13 cellular contexts compared by ENCODE assay signal in genomic region chr16:86363057-86363490, GRCh38.
A peak's percentile ranks its signal among the peaks of the same experiment; 100 is the strongest.
DNase-seq lines count a peak whose midpoint lies in the region; ATAC-seq and TF ChIP-seq lines count a peak whose summit lies in the region.
"Had no signal": no experiment of that assay in that cellular context is flagged by ENCODE, and none has a peak within 500 bp of the region (broad histone marks: within the 10 kb centered on the region; RNA-seq: fewer than 3 reads in every experiment).

No MANE protein-coding gene starts in this region.

- TF ChIP-seq CTCF in cardiac muscle cell (IDR thresholded peaks at IDR 0.05; ENCODE audit: low read depth, low read length) (no peak), heart right ventricle (IDR thresholded peaks at IDR 0.05) (no peak), H9 (conservative IDR thresholded peaks at IDR 0.05) (no peak)
- TF ChIP-seq CTCF in activated CD8-positive, alpha-beta T cell treated with anti-CD3 and anti-CD28 coated beads for 36 hours (IDR thresholded peaks at IDR 0.05), result no peak

- no peak overlapping the region for H4K91ac ChIP-seq in H9 (ENCODE audit: insufficient read length, low read depth, low read length)

- WGBS in heart right ventricle, 2 donors, result 36 to 41% methylated on average over 4 of the region's 4 CpGs
- whole genome bisulfite sequencing in H9 (ENCODE audit: extremely low coverage, insufficient read length, low lambda C conversion rate), result no CpG with 5 or more reads among the region's 4 CpGs

- H3K9me3 Mint-ChIP-seq in immature natural killer cell (no peaks in the 10 kb centered on the region), H9 (no peaks in the 10 kb centered on the region)
- H3K9me3 Mint-ChIP-seq in activated CD8-positive, alpha-beta T cell treated with anti-CD3 and anti-CD28 coated beads for 36 hours, result no peaks in the 10 kb centered on the region
- H3K9me3 Mint-ChIP-seq in stimulated activated memory B cell treated with anti-CD40 and anti-IgM and Interleukin-4, amounts not matched to agents 10 μg/mL and 1 μg/mL and 100 μg/mL, for 72 hours, result peaks cover 4% of the 10 kb centered on the region

- no peak overlapping the region for H2BK12ac ChIP-seq in H9 (ENCODE audit: insufficient read length, low read depth, low read length)

- no peak overlapping the region for H2BK5ac ChIP-seq in H9 (ENCODE audit: insufficient read length, low read length)

- no peak overlapping the region for H3K56ac ChIP-seq in H9 (ENCODE audit: insufficient read length, low read depth, low read length)

- no peak overlapping the region for H2BK120ac ChIP-seq in H9 (ENCODE audit: low read depth, low read length, poor library complexity, severe bottlenecking)

- peaks cover 2 to 9% (median 7%) of the 10 kb centered on the region in 3 donors for H3K27me3 Mint-ChIP-seq in immature natural killer cell (ENCODE audit: low read depth in 3 of 3)
- H3K27me3 Mint-ChIP-seq in activated CD8-positive, alpha-beta T cell treated with anti-CD3 and anti-CD28 coated beads for 36 hours, result peaks cover 17% of the 10 kb centered on the region
- H3K27me3 Mint-ChIP-seq in H9 (ENCODE audit: low read depth), result peaks cover 8% of the 10 kb centered on the region
- H3K27me3 Mint-ChIP-seq in stimulated activated memory B cell treated with anti-CD40 and anti-IgM and Interleukin-4, amounts not matched to agents 10 μg/mL and 1 μg/mL and 100 μg/mL, for 72 hours, result peaks cover 62% of the 10 kb centered on the region

- peak overlapping the region; percentile 86 for H3K27ac ChIP-seq in cardiac muscle cell
- no peak overlapping the region for H3K27ac ChIP-seq in heart right ventricle
- H3K27ac ChIP-seq in H9 (ENCODE audit: insufficient read length, low read depth, low read length), result no peak overlapping the region

- no peak overlapping the region for H3K14ac ChIP-seq in H9 (ENCODE audit: insufficient read depth, low read length)

- H3K4me2 ChIP-seq in H9 (ENCODE audit: insufficient read depth, insufficient read length, low read length), result no peak overlapping the region

- H3K9me3 ChIP-seq in cardiac muscle cell (ENCODE audit: low read depth) (no peaks in the 10 kb centered on the region), heart right ventricle (no peaks in the 10 kb centered on the region), H9 (ENCODE audit: control insufficient read depth, low read depth, low read length) (no peaks in the 10 kb centered on the region)

- no peaks in the 10 kb centered on the region for H3K4me1 Mint-ChIP-seq in immature natural killer cell
- no peaks in the 10 kb centered on the region for H3K4me1 Mint-ChIP-seq in activated CD8-positive, alpha-beta T cell treated with anti-CD3 and anti-CD28 coated beads for 36 hours (ENCODE audit: low read depth)
- peaks cover 56 to 59% of the 10 kb centered on the region in 2 experiments for H3K4me1 Mint-ChIP-seq in H9
- H3K4me1 Mint-ChIP-seq in stimulated activated memory B cell treated with anti-CD40 and anti-IgM and Interleukin-4, amounts not matched to agents 10 μg/mL and 1 μg/mL and 100 μg/mL, for 72 hours, result no peaks in the 10 kb centered on the region

- H3K79me1 ChIP-seq in H9 (ENCODE audit: insufficient read depth, low read depth, low read length, poor library complexity, severe bottlenecking), result no peaks in the 10 kb centered on the region

- H2BK15ac ChIP-seq in H9 (ENCODE audit: low read depth, low read length), result no peak overlapping the region

- H4K8ac ChIP-seq in H9 (replicated peaks; ENCODE audit: insufficient read length, low read depth, low read length), result no peak overlapping the region

- peak; percentile 64 to 95 for DNase-seq in cardiac muscle cell (ENCODE audit: low read depth in 1 of 2, low spot score in 1 of 2)
- no peak for DNase-seq in heart right ventricle
- DNase-seq in amniotic stem cell (lab: John Stamatoyannopoulos, UW), result peak; percentile 86
- DNase-seq in hepatic stellate cell (ENCODE audit: low spot score), result peak; percentile 88
- no peak for DNase-seq in immature natural killer cell
- no peak for DNase-seq in activated CD8-positive, alpha-beta T cell treated with anti-CD3 and anti-CD28 coated beads for 36 hours
- DNase-seq in H9, result no peak
- DNase-seq: activated CD4-positive, CD25-positive, alpha-beta regulatory T cell; activated T-cell treated with anti-CD3 and anti-CD28 coated beads, Interleukin-2, amount 50 U/mL, for 48 hours; NCI-H510A; SHP77; stimulated activated CD4-positive, alpha-beta T cell treated with anti-CD3 and anti-CD28 coated beads, Interleukin-4, amount 100 ng/mL, for 4 hours had no signal

- no peak overlapping the region for H4K5ac ChIP-seq in H9 (ENCODE audit: insufficient read length, low read depth, low read length)

- H3K23me2 ChIP-seq in H9 (ENCODE audit: insufficient read length, low read depth, low read length, poor library complexity, severe bottlenecking), result no peaks in the 10 kb centered on the region

- no peak overlapping the region for H3K4me3 Mint-ChIP-seq in immature natural killer cell
- H3K4me3 Mint-ChIP-seq in activated CD8-positive, alpha-beta T cell treated with anti-CD3 and anti-CD28 coated beads for 36 hours, result no peak overlapping the region
- no peak overlapping the region for H3K4me3 Mint-ChIP-seq in H9
- H3K4me3 Mint-ChIP-seq in stimulated activated memory B cell treated with anti-CD40 and anti-IgM and Interleukin-4, amounts not matched to agents 10 μg/mL and 1 μg/mL and 100 μg/mL, for 72 hours, result no peak overlapping the region

- H3K4me1 ChIP-seq in cardiac muscle cell (ENCODE audit: low read depth) (peaks cover 30% of the 10 kb centered on the region), heart right ventricle (no peaks in the 10 kb centered on the region), H9 (ENCODE audit: insufficient read depth, low read length) (peaks cover 10% of the 10 kb centered on the region)

- H3K36me3 ChIP-seq in cardiac muscle cell, result no peaks in the 10 kb centered on the region
- H3K36me3 ChIP-seq in heart right ventricle, result no peaks in the 10 kb centered on the region

- H3T11ph ChIP-seq in H9 (ENCODE audit: low read length), result no peak overlapping the region

- no peak overlapping the region for H2AK5ac ChIP-seq in H9 (ENCODE audit: insufficient read length, low read length)

- CTCF ChIA-PET in activated CD8-positive, alpha-beta T cell treated with anti-CD3 and anti-CD28 coated beads for 36 hours (lab: Charles Lee), result no interaction called here

- no peak overlapping the region for H2BK20ac ChIP-seq in H9 (ENCODE audit: low read depth, low read length, poor library complexity, severe bottlenecking)

- ATAC-seq in heart right ventricle, result no peak
- ATAC-seq in activated CD8-positive, alpha-beta T cell treated with anti-CD3 and anti-CD28 coated beads for 36 hours, result no peak
- ATAC-seq in stimulated activated memory B cell treated with anti-CD40 and anti-IgM and Interleukin-4, amounts not matched to agents 10 μg/mL and 1 μg/mL and 100 μg/mL, for 72 hours, result no peak

- no peak overlapping the region for H3K27ac Mint-ChIP-seq in immature natural killer cell
- H3K27ac Mint-ChIP-seq in activated CD8-positive, alpha-beta T cell treated with anti-CD3 and anti-CD28 coated beads for 36 hours, result no peak overlapping the region
- H3K27ac Mint-ChIP-seq in H9, result no peak overlapping the region; a peak in 1 of 7 replicates
- no peak overlapping the region for H3K27ac Mint-ChIP-seq in stimulated activated memory B cell treated with anti-CD40 and anti-IgM and Interleukin-4, amounts not matched to agents 10 μg/mL and 1 μg/mL and 100 μg/mL, for 72 hours

- intact Hi-C loops in heart right ventricle (cut with DNase I), result no loop called here
- intact Hi-C loops in activated CD8-positive, alpha-beta T cell treated with anti-CD3 and anti-CD28 coated beads for 36 hours (cut with micrococcal nuclease), result no loop called here

- no peak overlapping the region for H3K18ac ChIP-seq in H9 (ENCODE audit: insufficient read length, low read depth, low read length)

- no peak overlapping the region for H3K9ac ChIP-seq in H9 (ENCODE audit: extremely low read depth, insufficient read length, low read length)

- H3K36me3 Mint-ChIP-seq in immature natural killer cell, result no peaks in the 10 kb centered on the region
- H3K36me3 Mint-ChIP-seq in activated CD8-positive, alpha-beta T cell treated with anti-CD3 and anti-CD28 coated beads for 36 hours (ENCODE audit: low read depth), result no peaks in the 10 kb centered on the region
- peaks cover 0 to 2% (median 0%) of the 10 kb centered on the region in 3 experiments; a peak in 1 of 7 replicates for H3K36me3 Mint-ChIP-seq in H9 (ENCODE audit: insufficient read depth in 1 of 3, low read depth in 3 of 3)
- no peaks in the 10 kb centered on the region for H3K36me3 Mint-ChIP-seq in stimulated activated memory B cell treated with anti-CD40 and anti-IgM and Interleukin-4, amounts not matched to agents 10 μg/mL and 1 μg/mL and 100 μg/mL, for 72 hours

- no peaks in the 10 kb centered on the region for H3K79me2 ChIP-seq in H9 (ENCODE audit: insufficient read depth, low read length)

- no peak overlapping the region for H3K23ac ChIP-seq in H9 (ENCODE audit: insufficient read length, low read depth, low read length)

- H3K4me3 ChIP-seq in cardiac muscle cell (no peak overlapping the region), heart right ventricle (no peak overlapping the region)

- POLR2A ChIA-PET in activated CD8-positive, alpha-beta T cell treated with anti-CD3 and anti-CD28 coated beads for 36 hours (lab: Charles Lee), result no interaction called here

- no peaks in the 10 kb centered on the region for H3K27me3 ChIP-seq in cardiac muscle cell
- peaks cover 0 to 80% (median 67%) of the 10 kb centered on the region in 7 donors for H3K27me3 ChIP-seq in heart right ventricle
- no peaks in the 10 kb centered on the region for H3K27me3 ChIP-seq in H9 (ENCODE audit: insufficient read depth, low read length)

- H2AFZ ChIP-seq in H9 (ENCODE audit: low read length), result no peak overlapping the region

- no peak overlapping the region for H3K4ac ChIP-seq in H9 (ENCODE audit: low read depth, low read length)

- H4K20me1 ChIP-seq in H9 (ENCODE audit: control insufficient read depth, insufficient read depth, insufficient read length), result no peaks in the 10 kb centered on the region

Comparison
In these comparisons a context has a peak if more than half of its experiments do, and no peak if none do; other contexts are left out.
1. DNase-seq: peak in cardiac muscle cell (2 of 2), amniotic stem cell (single experiment) and hepatic stellate cell (single experiment); none in heart right ventricle (0 of 2), immature natural killer cell (0 of 3), activated CD8-positive, alpha-beta T cell treated with anti-CD3 and anti-CD28 coated beads for 36 hours (single experiment) and H9 (single experiment).